ENCODE assay signal across 8 cellular contexts in the genomic region with DNA sequence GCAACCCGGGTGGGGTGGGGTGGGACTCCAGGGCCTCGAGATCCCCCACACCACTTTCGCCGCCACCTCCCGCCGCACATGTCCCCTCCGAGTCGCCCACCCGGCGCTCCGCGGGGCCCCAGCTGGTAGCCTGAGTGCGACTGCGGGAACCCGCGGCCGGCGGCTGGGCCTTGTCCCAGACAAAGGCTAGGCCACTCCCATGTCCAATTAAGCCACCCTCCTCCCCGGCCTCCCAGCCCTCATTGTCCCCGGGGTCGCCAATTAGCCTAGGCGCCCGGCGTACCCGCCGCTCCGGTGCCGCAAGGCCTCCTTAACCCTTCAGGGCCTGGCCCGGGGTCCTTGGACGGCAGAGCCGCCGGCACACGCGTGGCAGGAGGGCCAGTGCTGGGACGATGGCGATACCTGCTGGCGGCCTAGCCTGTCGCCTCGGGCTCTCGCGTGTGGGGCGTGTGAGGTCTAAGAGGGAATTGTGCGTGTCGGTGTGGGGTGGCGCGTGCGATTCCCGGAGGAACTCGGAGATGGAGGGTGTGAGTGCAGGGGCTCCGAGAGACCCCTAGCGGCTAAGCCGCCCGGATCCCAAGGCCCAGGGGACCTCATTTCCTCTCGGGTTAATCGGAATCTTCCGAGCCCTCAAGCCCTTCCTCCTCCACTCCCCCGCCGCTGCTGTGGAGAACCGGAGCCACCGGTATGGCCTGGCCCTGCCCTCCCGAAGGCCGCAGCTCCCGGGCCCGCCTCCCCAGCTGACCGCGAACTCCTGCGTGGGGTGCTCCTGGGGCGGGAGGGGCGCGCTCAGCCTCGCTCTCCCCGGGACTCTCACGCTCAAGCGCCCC. TPM values are rescaled to one million over a fixed set of nuclear protein-coding genes. Genes with fewer than 3 reads are reported as not detected.
DNase-seq lines count a peak whose midpoint lies in the region; ATAC-seq, FAIRE-seq and TF ChIP-seq lines count a peak whose summit lies in the region.

No MANE protein-coding gene starts in this region.

- in situ Hi-C loops in gastrocnemius medialis (cut with MboI; ENCODE audit: low sequenced_read_pairs in 4 of 4), result no loop called here

- TF ChIP-seq POLR2A in A549 (IDR thresholded peaks at IDR 0.05; ENCODE audit: low read length), result no peak
- no peak for TF ChIP-seq POLR2A in gastrocnemius medialis (IDR thresholded peaks at IDR 0.05)

- peak overlapping the region; percentile 85 for H3K4me2 ChIP-seq in A549

- H3K27ac ChIP-seq in A549, result peak overlapping the region; percentile 85 to 91
- peak overlapping the region; percentile 54 to 76 (median 67) for H3K27ac ChIP-seq in gastrocnemius medialis

- H3K9me3 ChIP-seq in A549, result 0 out of 3 replicates have a peak, but pooled peaks cover 8% of the 10 kb centered on the region
- no peaks in the 10 kb centered on the region for H3K9me3 ChIP-seq in iPS-15b (ENCODE audit: control insufficient read depth, insufficient read depth, low read length)
- no peaks in the 10 kb centered on the region for H3K9me3 ChIP-seq in gastrocnemius medialis

- 0 out of 3 replicates have a peak, but pooled peaks have one; percentile 2 for TF ChIP-seq CTCF in A549 (IDR thresholded peaks at IDR 0.05)
- peak; percentile 24 for TF ChIP-seq CTCF in GM10266 (IDR thresholded peaks at IDR 0.05; ENCODE audit: control insufficient read depth, insufficient read depth, low read depth, missing control alignments)
- TF ChIP-seq CTCF in gastrocnemius medialis (IDR thresholded peaks at IDR 0.05 in 4 of 5, conservative IDR thresholded peaks at IDR 0.05 in 1 of 5), result no peak

- peak; percentile 6 to 29; a peak in 3 of 6 replicates for ATAC-seq in A549
- ATAC-seq in gastrocnemius medialis, result peak; percentile 15 to 25
- ATAC-seq in GM21390 (IDR thresholded peaks at IDR 0.05; ENCODE audit: unreplicated experiment), result no peak

- TF ChIP-seq EP300 in A549 (IDR thresholded peaks at IDR 0.05), result no peak

- H3K4me3 ChIP-seq in A549 (peak overlapping the region; percentile 58), iPS-15b (ENCODE audit: low read depth, low read length) (peak overlapping the region; percentile 67), gastrocnemius medialis (peak overlapping the region; percentile 67 to 74 (median 70))

- H3K4me1 ChIP-seq in A549, result peaks cover 8% of the 10 kb centered on the region; the same call in 2 of the 3 replicates
- H3K4me1 ChIP-seq in iPS-15b (ENCODE audit: control insufficient read depth, insufficient read depth, low read length), result peaks cover 4% of the 10 kb centered on the region
- H3K4me1 ChIP-seq in gastrocnemius medialis, result peaks cover 0 to 27% of the 10 kb centered on the region in 2 donors

- DNase-seq in A549 (ENCODE audit: low read depth in 1 of 2, low spot score in 1 of 2) (peak in 1 of 2 experiments; percentile 49), GM10266 (ENCODE audit: extremely low spot score) (peak; percentile 73), NCI-H1930 (lab: John Stamatoyannopoulos, UW) (peak; percentile 73 to 83), amniotic epithelial cell (ENCODE audit: low read depth) (peak; percentile 79), gastrocnemius medialis (peak in 1 of 2 donors; percentile 32)
- no peak for DNase-seq in stimulated activated CD4-positive, alpha-beta T cell treated with anti-CD3 and anti-CD28 coated beads, Interleukin-4, amount 100 ng/mL, for 4 hours

- 86% methylated on average over 66 of the region's 74 CpGs for WGBS in A549 (ENCODE audit: missing lambda C conversion rate)

- H3K36me3 ChIP-seq in iPS-15b (ENCODE audit: control insufficient read depth, insufficient read depth, low read length), result no peaks in the 10 kb centered on the region
- no peaks in the 10 kb centered on the region for H3K36me3 ChIP-seq in gastrocnemius medialis

- H3K9ac ChIP-seq in iPS-15b (ENCODE audit: low read depth, low read length), result no peak overlapping the region

- no peak for TF ChIP-seq RAD21 in A549 (conservative IDR thresholded peaks at IDR 0.05 in 1 of 2, IDR thresholded peaks at IDR 0.05 in 1 of 2)

- FAIRE-seq in A549 (lab: Jason Lieb, UNC), result no peak

- POLR2A ChIA-PET in A549 (lab: Yijun Ruan, JAX), result interaction anchor here (0.6 to 2.9 kb wide), 6 partner anchors 152 to 691 kb away, joined by 3 to 21 read pairs (median 5); no protein-coding TSS in a partner anchor

- intact Hi-C loops in gastrocnemius medialis (cut with DNase I; ENCODE audit: low total_unique reads), result loop anchor here (10.0 kb wide), 1 partner anchor 453 kb away; a partner anchor contains a TSS

- H3K27me3 ChIP-seq in iPS-15b (ENCODE audit: control insufficient read depth, insufficient read depth, low read length) (peaks cover 87% of the 10 kb centered on the region), gastrocnemius medialis (peaks cover 13 to 28% (median 21%) of the 10 kb centered on the region in 3 donors)

- CTCF ChIA-PET in A549 (lab: Yijun Ruan, JAX), result interaction anchor here (0.8 to 19.8 kb wide), 63 partner anchors 9 to 701 kb away, joined by 3 to 357 read pairs (median 6); a partner anchor contains a TSS

TF ChIP-seq in A549, 52 proteins besides CTCF, POLR2A, EP300 and RAD21:
- TF ChIP-seq CHD4 (IDR thresholded peaks at IDR 0.05; ENCODE audit: borderline replicate concordance), result peak; percentile 54; the same call in 1 of the 2 replicates
- no peak for TF ChIP-seq NPAS2 (CRISPR knock-in tag; IDR thresholded peaks at IDR 0.05; ENCODE audit: borderline replicate concordance)

RNA-seq across cellular contexts. Expression of a gene that starts 11.7 kb away (rescaled TPM):
- polyA plus RNA-seq in A549 (2011; rRNA removed), result 0.69 and 0.71 TPM in 2 replicates
- 2.7 and 3.9 TPM in 2 replicates for polyA plus RNA-seq in A549 (2012; cell fraction: cytosol; rRNA removed)
- polyA plus RNA-seq in A549 (2012; cell fraction: nucleus; rRNA removed), result 5.4 and 6.5 TPM in 2 replicates
- 2.0 to 2.3 TPM (median 2.2 TPM) in 3 replicates for polyA plus RNA-seq in A549 (2017; fragmentation: RNase III; extraction: RNeasy Plus Mini Kit Qiagen cat#74134 plus additional on column Dnase treatment)
- polyA minus RNA-seq in A549 (2011; rRNA and poly(A)+ RNA removed), result 1.7 and 1.8 TPM in 2 replicates
- 10 to 100 TPM in 1 of 4 donors, 1 to 10 TPM in 3; 4.2 to 10.4 (median 6.4) TPM for total RNA-seq in gastrocnemius medialis

RNA-seq across cellular contexts. Expression of a gene that starts 40.9 kb away (rescaled TPM):
- 0.18 and 0.33 TPM in 2 replicates for polyA plus RNA-seq in A549 (2011; rRNA removed)
- 0.07 and 0.08 TPM in 2 replicates for polyA plus RNA-seq in A549 (2012; cell fraction: cytosol; rRNA removed)
- polyA plus RNA-seq in A549 (2012; cell fraction: nucleus; rRNA removed), result 0.11 and 0.28 TPM in 2 replicates
- polyA plus RNA-seq in A549 (2017; fragmentation: RNase III; extraction: RNeasy Plus Mini Kit Qiagen cat#74134 plus additional on column Dnase treatment), result 0.14 to 0.25 TPM (median 0.17 TPM) in 3 replicates
- polyA minus RNA-seq in A549 (2011; rRNA and poly(A)+ RNA removed), result 0.17 TPM in 1 of 2 replicates, not detected in the other
- not detected for total RNA-seq in gastrocnemius medialis

Comparison
In these comparisons a context has a peak if more than half of its experiments do, and no peak if none do; other contexts are left out.
1. DNase-seq: peak in GM10266 (single experiment), NCI-H1930 (2 of 2) and amniotic epithelial cell (single experiment); none in stimulated activated CD4-positive, alpha-beta T cell treated with anti-CD3 and anti-CD28 coated beads, Interleukin-4, amount 100 ng/mL, for 4 hours (0 of 2).
2. CTCF ChIP-seq: peak in A549 (single experiment) and GM10266 (single experiment); none in gastrocnemius medialis (0 of 5).
3. Peak in every context shown above with its lines, with median percentiles within 50 percentile points of each other: H3K4me3 ChIP-seq.